Comparison of ENCODE assay signal across 6 cellular contexts in the genomic region with DNA sequence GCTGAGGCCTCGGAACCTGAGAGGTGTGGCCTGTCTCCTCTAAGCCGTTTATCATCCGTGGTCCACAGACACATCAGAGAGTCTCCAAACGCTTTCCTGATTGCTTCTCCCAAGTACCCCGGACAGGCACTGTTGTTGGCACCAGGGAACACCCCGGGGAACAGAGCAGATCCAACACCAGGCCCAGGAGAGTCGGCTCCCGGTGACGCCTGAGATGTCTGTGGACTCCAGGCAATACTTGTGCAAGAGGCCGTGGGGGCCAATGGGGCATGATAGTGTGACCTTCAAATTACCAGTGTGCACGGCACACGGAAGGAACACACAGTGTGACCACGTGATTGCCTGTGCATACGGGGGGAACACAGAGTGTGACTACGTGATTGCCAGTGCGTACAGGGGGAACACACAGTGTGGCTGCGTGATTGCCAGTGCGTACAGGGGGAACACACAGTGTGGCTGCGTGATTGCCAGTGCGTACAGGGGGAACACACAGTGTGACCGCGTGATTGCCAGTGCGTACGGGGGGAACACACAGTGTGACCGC.
A peak's percentile ranks its signal among the peaks of the same experiment; 100 is the strongest.
DNase-seq lines count a peak whose midpoint lies in the region; ATAC-seq and TF ChIP-seq lines count a peak whose summit lies in the region.
"Not testable (repeated sequence)": the region's sequence is repeated elsewhere in the genome, so short reads cannot be mapped to it uniquely, and the experiment has no call there.

No MANE protein-coding gene starts in this region.

- H2BK12ac ChIP-seq in trophoblast cell (ENCODE audit: low read length): not testable (repeated sequence)

- not testable (repeated sequence) for H2AK5ac ChIP-seq in trophoblast cell (ENCODE audit: low read length)

- H3K9ac ChIP-seq in trophoblast cell (ENCODE audit: low read length): not testable (repeated sequence)

- not testable (repeated sequence) for H3K4me2 ChIP-seq in trophoblast cell (ENCODE audit: low read length)

- not testable (repeated sequence) for TF ChIP-seq EP300 in sigmoid colon (IDR thresholded peaks at IDR 0.05)

- peak overlapping the region; percentile 14 for H3K27ac Mint-ChIP-seq in activated naive CD4-positive, alpha-beta T cell treated with anti-CD3 and anti-CD28 coated beads, Interleukin-2, amount 10 ng/mL, durations not matched to agents 7 days and 5 days
- peak overlapping the region; percentile 73 for H3K27ac Mint-ChIP-seq in stimulated activated naive B cell treated with anti-CD40 and anti-IgM and Interleukin-4, amounts not matched to agents 10 μg/mL and 1 μg/mL and 100 μg/mL, for 72 hours

- H3K14ac ChIP-seq in trophoblast cell (ENCODE audit: low read length): not testable (repeated sequence)

- TF ChIP-seq POLR2A in sigmoid colon (IDR thresholded peaks at IDR 0.05): not testable (repeated sequence)

- not testable (repeated sequence) for H3K23ac ChIP-seq in trophoblast cell (ENCODE audit: low read length)

- peaks cover 31% of the 10 kb centered on the region for H3K9me3 Mint-ChIP-seq in activated naive CD4-positive, alpha-beta T cell treated with anti-CD3 and anti-CD28 coated beads, Interleukin-2, amount 10 ng/mL, durations not matched to agents 7 days and 5 days
- H3K9me3 Mint-ChIP-seq in stimulated activated naive B cell treated with anti-CD40 and anti-IgM and Interleukin-4, amounts not matched to agents 10 μg/mL and 1 μg/mL and 100 μg/mL, for 72 hours: not testable (repeated sequence)

- H4K12ac ChIP-seq in trophoblast cell (ENCODE audit: low read depth, low read length): not testable (repeated sequence)

- not testable (repeated sequence) for H3K79me1 ChIP-seq in trophoblast cell (ENCODE audit: low read length)

- CTCF ChIA-PET in activated naive CD4-positive, alpha-beta T cell treated with anti-CD3 and anti-CD28 coated beads, Interleukin-2, amount 10 ng/mL, durations not matched to agents 7 days and 5 days (lab: Charles Lee): not testable (repeated sequence)

- not testable (repeated sequence) for H2BK5ac ChIP-seq in trophoblast cell (ENCODE audit: low read depth, low read length, poor library complexity)

- not testable (repeated sequence) for H3K4ac ChIP-seq in trophoblast cell (ENCODE audit: low read depth, low read length)

- H3K4me3 Mint-ChIP-seq in activated naive CD4-positive, alpha-beta T cell treated with anti-CD3 and anti-CD28 coated beads, Interleukin-2, amount 10 ng/mL, durations not matched to agents 7 days and 5 days: not testable (repeated sequence)
- H3K4me3 Mint-ChIP-seq in stimulated activated naive B cell treated with anti-CD40 and anti-IgM and Interleukin-4, amounts not matched to agents 10 μg/mL and 1 μg/mL and 100 μg/mL, for 72 hours: peak overlapping the region in 1 of 2 donors; percentile 44

- H3K27ac ChIP-seq in WERI-Rb-1; trophoblast cell (ENCODE audit: low read depth, low read length); sigmoid colon: not testable (repeated sequence)

- not testable (repeated sequence) for H2BK120ac ChIP-seq in trophoblast cell (ENCODE audit: insufficient read depth, low read length, poor library complexity)

- not testable (repeated sequence) for H3K9me3 ChIP-seq in WERI-Rb-1 (ENCODE audit: severe bottlenecking); sigmoid colon
- H3K9me3 ChIP-seq in trophoblast cell (ENCODE audit: insufficient read depth, low read depth, low read length): peaks cover 13% of the 10 kb centered on the region

- H3K4me3 ChIP-seq in WERI-Rb-1 (ENCODE audit: low read depth, low read length); sigmoid colon: not testable (repeated sequence)
- H3K4me3 ChIP-seq in trophoblast cell (ENCODE audit: low read depth, low read length): peak overlapping the region; percentile 37

- not testable (repeated sequence) for H4K91ac ChIP-seq in trophoblast cell (ENCODE audit: low read depth, low read length)

- H3K27me3 ChIP-seq in WERI-Rb-1 (ENCODE audit: insufficient read depth, low read depth, severe bottlenecking); trophoblast cell (ENCODE audit: insufficient read depth, low read length); sigmoid colon: not testable (repeated sequence)

- not testable (repeated sequence) for H4K8ac ChIP-seq in trophoblast cell (ENCODE audit: low read depth, low read length)

- H3K36me3 ChIP-seq in WERI-Rb-1; trophoblast cell (ENCODE audit: control insufficient read depth in 1 of 2, insufficient read depth in 2 of 2, low read length in 2 of 2); sigmoid colon: not testable (repeated sequence)

- not testable (repeated sequence) for H3K18ac ChIP-seq in trophoblast cell (ENCODE audit: low read length)

- not testable (repeated sequence) for H3K36me3 Mint-ChIP-seq in activated naive CD4-positive, alpha-beta T cell treated with anti-CD3 and anti-CD28 coated beads, Interleukin-2, amount 10 ng/mL, durations not matched to agents 7 days and 5 days; stimulated activated naive B cell treated with anti-CD40 and anti-IgM and Interleukin-4, amounts not matched to agents 10 μg/mL and 1 μg/mL and 100 μg/mL, for 72 hours

- DNase-seq in WERI-Rb-1 (peak; percentile 3), left lobe of liver (ENCODE audit: low spot score) (peak; percentile 38), sigmoid colon (peak; percentile 41)
- peak; percentile 17 for DNase-seq in activated naive CD4-positive, alpha-beta T cell treated with anti-CD3 and anti-CD28 coated beads, Interleukin-2, amount 10 ng/mL, durations not matched to agents 7 days and 5 days
- not testable (repeated sequence) for DNase-seq in trophoblast cell; stimulated activated naive B cell treated with anti-CD40 and anti-IgM and Interleukin-4, amounts not matched to agents 10 μg/mL and 1 μg/mL and 100 μg/mL, for 72 hours

- H2AFZ ChIP-seq in trophoblast cell (ENCODE audit: insufficient read depth, low read length, poor library complexity): not testable (repeated sequence)

- not testable (repeated sequence) for H3K79me2 ChIP-seq in trophoblast cell (ENCODE audit: control insufficient read depth, insufficient read depth, low read length, poor library complexity)

- not testable (repeated sequence) for TF ChIP-seq CTCF in WERI-Rb-1 (IDR thresholded peaks at IDR 0.05; ENCODE audit: low read depth, low read length); sigmoid colon (IDR thresholded peaks at IDR 0.05)

- H3K4me1 ChIP-seq in trophoblast cell (ENCODE audit: control insufficient read depth in 1 of 2, insufficient read depth in 2 of 2, low read length in 2 of 2); sigmoid colon: not testable (repeated sequence)

- H3K4me1 Mint-ChIP-seq in activated naive CD4-positive, alpha-beta T cell treated with anti-CD3 and anti-CD28 coated beads, Interleukin-2, amount 10 ng/mL, durations not matched to agents 7 days and 5 days: peaks cover 16% of the 10 kb centered on the region
- H3K4me1 Mint-ChIP-seq in stimulated activated naive B cell treated with anti-CD40 and anti-IgM and Interleukin-4, amounts not matched to agents 10 μg/mL and 1 μg/mL and 100 μg/mL, for 72 hours: not testable (repeated sequence)

- intact Hi-C loops in sigmoid colon (cut with DNase I): not testable (repeated sequence)

- no CpG with 5 or more reads among the region's 25 CpGs for WGBS in trophoblast cell (ENCODE audit: extremely low coverage, insufficient coverage, insufficient read length)
- WGBS in sigmoid colon, 2 donors: 77 to 82% methylated on average over 20 of the region's 25 CpGs

- ATAC-seq in left lobe of liver; stimulated activated naive B cell treated with anti-CD40 and anti-IgM and Interleukin-4, amounts not matched to agents 10 μg/mL and 1 μg/mL and 100 μg/mL, for 72 hours (replicated peaks): not testable (repeated sequence)

- H3K27me3 Mint-ChIP-seq in activated naive CD4-positive, alpha-beta T cell treated with anti-CD3 and anti-CD28 coated beads, Interleukin-2, amount 10 ng/mL, durations not matched to agents 7 days and 5 days; stimulated activated naive B cell treated with anti-CD40 and anti-IgM and Interleukin-4, amounts not matched to agents 10 μg/mL and 1 μg/mL and 100 μg/mL, for 72 hours: not testable (repeated sequence)
